Comparison of ENCODE assay signal across 14 cellular contexts in the genomic region with DNA sequence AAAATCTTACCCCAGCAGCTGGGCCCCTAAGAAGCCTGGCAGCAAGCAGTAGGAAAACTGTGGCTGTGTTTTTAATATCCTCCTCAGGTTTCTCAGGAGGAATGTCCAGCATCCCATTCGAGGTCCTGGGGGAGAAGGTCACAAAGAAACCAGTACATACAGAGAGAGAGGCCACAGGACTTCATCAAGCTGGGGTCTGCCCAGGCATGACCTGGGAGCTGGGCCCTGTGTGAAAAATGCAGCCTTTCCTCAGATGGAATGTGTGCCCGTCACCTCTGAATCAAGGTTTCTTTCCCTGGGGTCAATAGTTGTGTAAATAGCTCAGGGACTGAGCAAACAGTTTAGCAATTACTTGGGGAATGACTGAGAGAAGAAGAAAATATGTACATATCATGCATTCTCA. TPM values are rescaled to one million over a fixed set of nuclear protein-coding genes. Genes with fewer than 3 reads are reported as not detected.
DNase-seq lines count a peak whose midpoint lies in the region; ATAC-seq, FAIRE-seq and TF ChIP-seq lines count a peak whose summit lies in the region.
"Had no signal": no experiment of that assay in that cellular context is flagged by ENCODE, and none has a peak within 500 bp of the region (broad histone marks: within the 10 kb centered on the region; RNA-seq: fewer than 3 reads in every experiment).

No MANE protein-coding gene starts in this region.

- no peaks in the 10 kb centered on the region for H3K27me3 ChIP-seq in endodermal cell (ENCODE audit: control insufficient read depth, insufficient read depth, low read length, poor library complexity, severe bottlenecking)
- H3K27me3 ChIP-seq: BLaER1, transverse colon had no signal

- intact Hi-C loops in Calu3 (cut with micrococcal nuclease; ENCODE audit: unreplicated experiment) (no loop called here), kidney (cut with DNase I) (no loop called here)

- BruUV-seq in Calu3 (replicated peaks; lab: Mats Ljungman, UMichigan) = no TSS peak

- ATAC-seq in activated CD8-positive, alpha-beta memory T cell treated with anti-CD3 and anti-CD28 coated beads, Interleukin-2, amount 10 ng/mL, durations not matched to agents 7 days and 5 days = no peak
- no peak for ATAC-seq in GM18519 (IDR thresholded peaks at IDR 0.05; ENCODE audit: low FRiP score, unreplicated experiment)
- ATAC-seq: sciatic nerve had no signal

- H3K9ac ChIP-seq in endodermal cell (ENCODE audit: extremely low read depth, low read length, poor library complexity, severe bottlenecking) (peak overlapping the region; percentile 3), kidney (ENCODE audit: low read length in 2 of 2) (no peak overlapping the region)
- H3K9ac ChIP-seq: BLaER1 had no signal

- 38 to 54% methylated on average over 1 to 2 of the region's 2 CpGs for WGBS in endodermal cell (ENCODE audit: insufficient coverage in 1 of 2, insufficient read length in 1 of 2), 2 experiments

- H3K4me1 Mint-ChIP-seq in Calu3 (ENCODE audit: low read depth, unreplicated experiment) (peaks cover 30% of the 10 kb centered on the region), endodermal cell (peaks cover 15% of the 10 kb centered on the region)
- H3K4me1 Mint-ChIP-seq in activated CD8-positive, alpha-beta memory T cell treated with anti-CD3 and anti-CD28 coated beads, Interleukin-2, amount 10 ng/mL, durations not matched to agents 7 days and 5 days = peaks cover 10% of the 10 kb centered on the region
- H3K4me1 Mint-ChIP-seq: central memory CD8-positive, alpha-beta T cell had no signal

- H3K27ac ChIP-seq in endodermal cell (ENCODE audit: low read depth, low read length) (peak overlapping the region; percentile 52), kidney (ENCODE audit: low read depth in 2 of 2, low read length in 2 of 2) (no peak overlapping the region)
- H3K27ac ChIP-seq: BLaER1, lower lobe of right lung, transverse colon had no signal

- H3K9me3 ChIP-seq in endodermal cell (ENCODE audit: control insufficient read depth, low read length) (no peaks in the 10 kb centered on the region), kidney (ENCODE audit: control insufficient read depth in 1 of 2, low read length in 2 of 2) (no peaks in the 10 kb centered on the region)
- H3K9me3 ChIP-seq: BLaER1, lower lobe of right lung, transverse colon had no signal

- H3K4me3 Mint-ChIP-seq in Calu3 (ENCODE audit: low read depth, unreplicated experiment) (no peak overlapping the region), endodermal cell (no peak overlapping the region)
- no peak overlapping the region for H3K4me3 Mint-ChIP-seq in activated CD8-positive, alpha-beta memory T cell treated with anti-CD3 and anti-CD28 coated beads, Interleukin-2, amount 10 ng/mL, durations not matched to agents 7 days and 5 days
- H3K4me3 Mint-ChIP-seq: central memory CD8-positive, alpha-beta T cell had no signal

- H3K9me3 Mint-ChIP-seq in Calu3 (ENCODE audit: low read depth, unreplicated experiment) (no peaks in the 10 kb centered on the region), endodermal cell (no peaks in the 10 kb centered on the region)
- no peaks in the 10 kb centered on the region for H3K9me3 Mint-ChIP-seq in activated CD8-positive, alpha-beta memory T cell treated with anti-CD3 and anti-CD28 coated beads, Interleukin-2, amount 10 ng/mL, durations not matched to agents 7 days and 5 days (ENCODE audit: low read depth)
- H3K9me3 Mint-ChIP-seq: central memory CD8-positive, alpha-beta T cell had no signal

- DNase-seq in Calu3 (peak; percentile 20), NCI-H69 (lab: John Stamatoyannopoulos, UW) (peak; percentile 61), endodermal cell (peak; percentile 80), myocyte (ENCODE audit: low read depth) (peak; percentile 89), kidney (no peak), SK-N-DZ (ENCODE audit: low spot score) (no peak)
- no peak for DNase-seq in activated CD8-positive, alpha-beta memory T cell treated with anti-CD3 and anti-CD28 coated beads, Interleukin-2, amount 10 ng/mL, durations not matched to agents 7 days and 5 days
- DNase-seq: lower lobe of right lung, NCI-H2171, transverse colon had no signal

- peaks cover 4% of the 10 kb centered on the region for H3K4me1 ChIP-seq in endodermal cell (ENCODE audit: control insufficient read depth, insufficient read depth, low read length)
- H3K4me1 ChIP-seq in kidney (ENCODE audit: control insufficient read depth in 1 of 2, insufficient read depth in 1 of 2, low read depth in 1 of 2, low read length in 2 of 2) = no peaks in the 10 kb centered on the region
- H3K4me1 ChIP-seq: lower lobe of right lung, transverse colon had no signal

- no peak for FAIRE-seq in kidney (lab: Jason Lieb, UNC)

- no peak for TF ChIP-seq CTCF in Calu3 (IDR thresholded peaks at IDR 0.05; ENCODE audit: unreplicated experiment)
- TF ChIP-seq CTCF in endodermal cell (conservative IDR thresholded peaks at IDR 0.05) = no peak
- no peak for TF ChIP-seq CTCF in kidney (IDR thresholded peaks at IDR 0.05; ENCODE audit: borderline replicate concordance, extremely low read depth, insufficient read depth)

- CTCF ChIA-PET in Calu3 (lab: Charles Lee) = interaction anchor here (1.0 to 1.2 kb wide), 2 partner anchors 10 to 11 kb away, joined by 3 read pairs; no protein-coding TSS in a partner anchor
- CTCF ChIA-PET in activated CD8-positive, alpha-beta memory T cell treated with anti-CD3 and anti-CD28 coated beads, Interleukin-2, amount 10 ng/mL, durations not matched to agents 7 days and 5 days (lab: Charles Lee) = interaction anchor here (1.5 kb wide), 1 partner anchor 93 kb away, joined by 5 read pairs; no protein-coding TSS in a partner anchor

- peak overlapping the region; percentile 71 for H3K27ac Mint-ChIP-seq in Calu3 (ENCODE audit: unreplicated experiment)
- peak overlapping the region; percentile 81 for H3K27ac Mint-ChIP-seq in endodermal cell
- no peak overlapping the region for H3K27ac Mint-ChIP-seq in activated CD8-positive, alpha-beta memory T cell treated with anti-CD3 and anti-CD28 coated beads, Interleukin-2, amount 10 ng/mL, durations not matched to agents 7 days and 5 days

- H3K36me3 ChIP-seq in endodermal cell (ENCODE audit: control insufficient read depth, insufficient read depth, low read length) = no peaks in the 10 kb centered on the region
- H3K36me3 ChIP-seq in kidney (ENCODE audit: control insufficient read depth in 1 of 2, insufficient read depth in 2 of 2, low read length in 2 of 2) = no peaks in the 10 kb centered on the region
- H3K36me3 ChIP-seq: BLaER1, lower lobe of right lung, transverse colon had no signal

- H3K36me3 Mint-ChIP-seq in Calu3 (ENCODE audit: insufficient read depth, unreplicated experiment) (peaks cover 6% of the 10 kb centered on the region), endodermal cell (ENCODE audit: low read depth) (no peaks in the 10 kb centered on the region)
- H3K36me3 Mint-ChIP-seq in activated CD8-positive, alpha-beta memory T cell treated with anti-CD3 and anti-CD28 coated beads, Interleukin-2, amount 10 ng/mL, durations not matched to agents 7 days and 5 days = no peaks in the 10 kb centered on the region

- H3K27me3 Mint-ChIP-seq in Calu3 (ENCODE audit: unreplicated experiment) (no peaks in the 10 kb centered on the region), endodermal cell (ENCODE audit: insufficient read depth) (peaks cover 4% of the 10 kb centered on the region)
- H3K27me3 Mint-ChIP-seq in activated CD8-positive, alpha-beta memory T cell treated with anti-CD3 and anti-CD28 coated beads, Interleukin-2, amount 10 ng/mL, durations not matched to agents 7 days and 5 days = peaks cover 20% of the 10 kb centered on the region

- H3K4me3 ChIP-seq in endodermal cell (ENCODE audit: low read length) (no peak overlapping the region), kidney (ENCODE audit: low read length in 2 of 2) (no peak overlapping the region)
- H3K4me3 ChIP-seq: BLaER1, lower lobe of right lung, transverse colon had no signal

RNA-seq across cellular contexts. Expression of a gene that starts 33.9 kb away (rescaled TPM):
- 82.3 and 97.8 TPM in 2 replicates for total RNA-seq in Calu3 (2022)
- 100 to 1,000 TPM; 154 to 167 TPM for total RNA-seq in endodermal cell
- 147 TPM for polyA plus RNA-seq in endodermal cell (2013, experiment 1 of 2)
- polyA plus RNA-seq in endodermal cell (2013, experiment 2 of 2) = 135 TPM
- total RNA-seq in myocyte = 225 and 232 TPM in 2 replicates
- 130 TPM for polyA plus RNA-seq in myocyte (2012)
- 100 to 1,000 TPM in 1 of 2 experiments, 10 to 100 TPM in 1; 98.7 to 109 TPM for total RNA-seq in activated CD8-positive, alpha-beta memory T cell treated with anti-CD3 and anti-CD28 coated beads, Interleukin-2, amount 10 ng/mL, durations not matched to agents 7 days and 5 days
- total RNA-seq in kidney = 76.5 TPM
- 40.5 TPM for polyA plus RNA-seq in kidney (ENCODE audit: insufficient read depth, low read depth, low replicate concordance)
- 83.9 and 102 TPM in 2 replicates for polyA plus RNA-seq in SK-N-DZ (2014; cell fraction: cytosol; rRNA removed)
- polyA plus RNA-seq in SK-N-DZ (2014; cell fraction: nucleus; rRNA removed) = 25.5 and 29.9 TPM in 2 replicates

Comparison
In these comparisons a context has a peak if more than half of its experiments do, and no peak if none do; other contexts are left out.
1. DNase-seq: peak in Calu3 (single experiment), NCI-H69 (single experiment), endodermal cell (single experiment) and myocyte (single experiment); none in activated CD8-positive, alpha-beta memory T cell treated with anti-CD3 and anti-CD28 coated beads, Interleukin-2, amount 10 ng/mL, durations not matched to agents 7 days and 5 days (single experiment), kidney (single experiment) and SK-N-DZ (single experiment).